ENCODE assay signal across 16 cellular contexts in genomic region chr6:156407334-156407733, GRCh38.
DNase-seq lines count a peak whose midpoint lies in the region; ATAC-seq and TF ChIP-seq lines count a peak whose summit lies in the region.
"Had no signal": no experiment of that assay in that cellular context is flagged by ENCODE, and none has a peak within 500 bp of the region (broad histone marks: within the 10 kb centered on the region; RNA-seq: fewer than 3 reads in every experiment).

No MANE protein-coding gene starts in this region.

- H3K4me1 Mint-ChIP-seq in GM23338 (peaks cover 14% of the 10 kb centered on the region; the same call in 2 of the 3 replicates), T-helper 17 cell (peaks cover 6% of the 10 kb centered on the region), neural progenitor cell (peaks cover 4% of the 10 kb centered on the region)
- no peaks in the 10 kb centered on the region for H3K4me1 Mint-ChIP-seq in effector memory CD8-positive, alpha-beta T cell (ENCODE audit: low read depth in 2 of 2)
- H3K4me1 Mint-ChIP-seq: CD4-positive, alpha-beta memory T cell had no signal

- DNase-seq in GM23338 (ENCODE audit: low spot score) = no peak
- DNase-seq in T-helper 17 cell = no peak
- DNase-seq in neural progenitor cell (ENCODE audit: low spot score) = no peak
- no peak for DNase-seq in effector memory CD8-positive, alpha-beta T cell
- DNase-seq in lower leg skin (ENCODE audit: low spot score in 2 of 2) = no peak
- DNase-seq: C1 segment of cervical spinal cord; Calu3; CD4-positive, alpha-beta memory T cell; COR-L47; DMS53; DMS79 treated with DMSO at 0.1 percent for 48 hours; GF-D8; GOT3; HFFc6 had no signal

- 0 out of 2 replicates have a peak overlapping the region, but pooled peaks have one; percentile 14 for H2AFZ ChIP-seq in GM23338
- peak overlapping the region; percentile 16 for H2AFZ ChIP-seq in neural progenitor cell (replicated peaks)

- H3K9me3 ChIP-seq in T-helper 17 cell (ENCODE audit: control insufficient read depth, low read length, poor library complexity, severe bottlenecking) (no peaks in the 10 kb centered on the region), neural progenitor cell (ENCODE audit: low read depth) (no peaks in the 10 kb centered on the region)
- H3K9me3 ChIP-seq: HAP-1 had no signal

- peaks cover 2% of the 10 kb centered on the region for H3K27me3 Mint-ChIP-seq in GM23338 (ENCODE audit: insufficient read depth, low read depth, poor library complexity)
- peaks cover 6% of the 10 kb centered on the region for H3K27me3 Mint-ChIP-seq in T-helper 17 cell
- peaks cover 2% of the 10 kb centered on the region for H3K27me3 Mint-ChIP-seq in neural progenitor cell (ENCODE audit: insufficient read depth, low read depth)
- peaks cover 22 to 32% of the 10 kb centered on the region in 2 donors for H3K27me3 Mint-ChIP-seq in effector memory CD8-positive, alpha-beta T cell

- H3K9me3 Mint-ChIP-seq in GM23338 = peaks cover 5% of the 10 kb centered on the region; the same call in 2 of the 3 replicates
- no peaks in the 10 kb centered on the region for H3K9me3 Mint-ChIP-seq in neural progenitor cell
- H3K9me3 Mint-ChIP-seq in effector memory CD8-positive, alpha-beta T cell = no peaks in the 10 kb centered on the region

- TF ChIP-seq POLR2A in lower leg skin (IDR thresholded peaks at IDR 0.05) = no peak

- H3K36me3 Mint-ChIP-seq in GM23338 (ENCODE audit: low read depth) (peaks cover 2% of the 10 kb centered on the region; the same call in 2 of the 3 replicates), T-helper 17 cell (ENCODE audit: low read depth) (peaks cover 2% of the 10 kb centered on the region), neural progenitor cell (no peaks in the 10 kb centered on the region)
- peaks cover 4% of the 10 kb centered on the region for H3K36me3 Mint-ChIP-seq in effector memory CD8-positive, alpha-beta T cell (ENCODE audit: insufficient read depth)
- H3K36me3 Mint-ChIP-seq: CD4-positive, alpha-beta memory T cell had no signal

- H3K36me3 ChIP-seq in GM23338 (ENCODE audit: insufficient read depth) = no peaks in the 10 kb centered on the region
- H3K36me3 ChIP-seq in neural progenitor cell = no peaks in the 10 kb centered on the region
- H3K36me3 ChIP-seq: HAP-1 had no signal

- H3K4me3 ChIP-seq in GM23338 (no peak overlapping the region), neural progenitor cell (no peak overlapping the region), lower leg skin (ENCODE audit: low read depth, poor library complexity, severe bottlenecking) (no peak overlapping the region)
- H3K4me3 ChIP-seq: HAP-1 had no signal

- no peaks in the 10 kb centered on the region for H3K9me2 ChIP-seq in GM23338 (ENCODE audit: insufficient read depth)

- H3K27ac Mint-ChIP-seq in GM23338 (no peak overlapping the region), T-helper 17 cell (peak overlapping the region; percentile 6), neural progenitor cell (no peak overlapping the region)
- no peak overlapping the region for H3K27ac Mint-ChIP-seq in effector memory CD8-positive, alpha-beta T cell
- H3K27ac Mint-ChIP-seq: HFFc6 had no signal

- H3K79me2 ChIP-seq in GM23338 (replicated peaks; ENCODE audit: insufficient read depth) (no peaks in the 10 kb centered on the region), neural progenitor cell (ENCODE audit: low read depth) (no peaks in the 10 kb centered on the region)

- peaks cover 19% of the 10 kb centered on the region for H3K4me1 ChIP-seq in GM23338 (ENCODE audit: insufficient read depth)
- H3K4me1 ChIP-seq in neural progenitor cell = peaks cover 7% of the 10 kb centered on the region
- H3K4me1 ChIP-seq: HAP-1 had no signal

- H4K20me1 ChIP-seq in GM23338 (replicated peaks; ENCODE audit: insufficient read depth) (no peaks in the 10 kb centered on the region), neural progenitor cell (ENCODE audit: low read depth) (no peaks in the 10 kb centered on the region)

- H3F3A ChIP-seq in GM23338 (replicated peaks; ENCODE audit: low read depth) (no peaks in the 10 kb centered on the region), neural progenitor cell (ENCODE audit: low read depth) (no peaks in the 10 kb centered on the region)

- ATAC-seq in GM23338 (no peak), T-helper 17 cell (no peak), HG03457 (IDR thresholded peaks at IDR 0.05; ENCODE audit: unreplicated experiment) (no peak)
- ATAC-seq in effector memory CD8-positive, alpha-beta T cell (replicated peaks) = no peak

- H3K4me2 ChIP-seq in GM23338 (no peak overlapping the region), neural progenitor cell (no peak overlapping the region)

- H3K4me3 Mint-ChIP-seq in GM23338 = no peak overlapping the region
- H3K4me3 Mint-ChIP-seq in T-helper 17 cell = no peak overlapping the region
- no peak overlapping the region for H3K4me3 Mint-ChIP-seq in neural progenitor cell
- no peak overlapping the region for H3K4me3 Mint-ChIP-seq in effector memory CD8-positive, alpha-beta T cell
- H3K4me3 Mint-ChIP-seq: CD4-positive, alpha-beta memory T cell; HFFc6 had no signal

- no peak overlapping the region for H3K9ac ChIP-seq in neural progenitor cell

- intact Hi-C loops in lower leg skin (cut with DNase I; ENCODE audit: low total_unique reads) = no loop called here

- H3K27me3 ChIP-seq in GM23338 (ENCODE audit: insufficient read depth) (no peaks in the 10 kb centered on the region), neural progenitor cell (no peaks in the 10 kb centered on the region)

- TF ChIP-seq CTCF in GM23338 (conservative IDR thresholded peaks at IDR 0.05; ENCODE audit: low read depth in 2 of 2) = no peak
- TF ChIP-seq CTCF in neural progenitor cell (IDR thresholded peaks at IDR 0.05) = no peak
- no peak for TF ChIP-seq CTCF in lower leg skin (IDR thresholded peaks at IDR 0.05)

- H3K27ac ChIP-seq in GM23338 (ENCODE audit: low read depth) (no peak overlapping the region), neural progenitor cell (no peak overlapping the region)

- WGBS in lower leg skin, 2 donors = 90 to 93% methylated on average over 3 of the region's 3 CpGs

TF ChIP-seq in GM23338, 12 proteins besides CTCF, POLR2A, EP300 and RAD21 (continues in another document):
- TF ChIP-seq ZNF331 (CRISPR knock-in tag; IDR thresholded peaks at IDR 0.05; ENCODE audit: low read depth) (no peak), EZH2phosphoT487 (IDR thresholded peaks at IDR 0.05; ENCODE audit: unreplicated experiment) (no peak), STAT1 (IDR thresholded peaks at IDR 0.05; ENCODE audit: unreplicated experiment) (no peak), ZNF462 (CRISPR knock-in tag; IDR thresholded peaks at IDR 0.05) (no peak), POLR2AphosphoS5 (IDR thresholded peaks at IDR 0.05; ENCODE audit: low read depth) (no peak), NANOG (IDR thresholded peaks at IDR 0.05; ENCODE audit: borderline replicate concordance) (no peak)
